1 cellular context compared by ENCODE assay signal in the genomic region with DNA sequence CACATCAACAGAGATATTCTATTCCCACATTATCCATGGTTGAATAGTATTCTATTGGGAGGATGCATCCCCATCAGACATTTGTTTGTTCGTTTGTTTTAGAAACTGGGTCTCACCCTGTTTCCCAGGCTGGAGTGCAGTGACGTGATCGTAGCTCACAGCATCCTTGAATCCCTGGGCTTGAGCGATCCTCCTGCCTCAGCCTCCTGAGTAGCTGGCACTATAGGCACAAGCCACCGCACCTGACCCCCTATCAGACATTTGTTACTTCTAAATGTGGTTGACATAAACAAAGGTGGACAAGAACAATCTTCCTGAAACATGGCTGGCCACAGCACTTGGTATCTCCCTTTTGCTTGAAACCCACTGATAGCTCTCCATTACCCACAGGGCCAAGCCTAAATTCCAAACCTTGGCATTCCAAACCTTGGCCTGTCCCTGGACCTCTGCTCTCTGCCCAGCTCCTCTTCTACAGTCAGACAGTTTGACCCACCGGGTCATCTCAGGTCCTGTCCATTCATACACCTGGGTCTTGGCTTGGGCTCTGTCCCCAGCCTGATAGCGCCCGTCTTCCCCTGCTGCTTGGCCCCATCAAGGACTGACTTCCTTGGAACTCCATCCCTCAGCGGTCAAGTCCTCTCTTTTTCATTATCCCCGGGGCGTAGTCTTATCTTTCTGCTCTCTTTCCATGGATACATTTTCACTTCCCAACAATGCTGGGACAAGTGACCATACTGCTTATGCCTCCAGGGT.
TF ChIP-seq lines count a peak whose summit lies in the region.

No MANE protein-coding gene starts in this region.

TF ChIP-seq in H1, 55 proteins besides CTCF, POLR2A, EP300 and RAD21:
- TF ChIP-seq SP2 (IDR thresholded peaks at IDR 0.05; ENCODE audit: low read length) = no peak
- no peak for TF ChIP-seq GTF2F1 (IDR thresholded peaks at IDR 0.05; ENCODE audit: borderline replicate concordance, low read depth, low read length)
- TF ChIP-seq ATF2 (IDR thresholded peaks at IDR 0.05; ENCODE audit: low read length) = no peak
- TF ChIP-seq JUND (IDR thresholded peaks at IDR 0.05; ENCODE audit: low read length) = no peak
- TF ChIP-seq, protein P1, sequence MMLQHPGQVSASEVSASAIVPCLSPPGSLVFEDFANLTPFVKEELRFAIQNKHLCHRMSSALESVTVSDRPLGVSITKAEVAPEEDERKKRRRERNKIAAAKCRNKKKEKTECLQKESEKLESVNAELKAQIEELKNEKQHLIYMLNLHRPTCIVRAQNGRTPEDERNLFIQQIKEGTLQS (IDR thresholded peaks at IDR 0.05; ENCODE audit: insufficient read depth, low read depth, low read length) = no peak
- no peak for TF ChIP-seq RXRA (IDR thresholded peaks at IDR 0.05; ENCODE audit: insufficient read depth, low read depth, low read length)
- no peak for TF ChIP-seq PHF8 (conservative IDR thresholded peaks at IDR 0.05; ENCODE audit: low read depth, low read length)
TF ChIP-seq in H1: peak in this region for 0.
